2 cellular contexts compared by ENCODE assay signal in the genomic region with DNA sequence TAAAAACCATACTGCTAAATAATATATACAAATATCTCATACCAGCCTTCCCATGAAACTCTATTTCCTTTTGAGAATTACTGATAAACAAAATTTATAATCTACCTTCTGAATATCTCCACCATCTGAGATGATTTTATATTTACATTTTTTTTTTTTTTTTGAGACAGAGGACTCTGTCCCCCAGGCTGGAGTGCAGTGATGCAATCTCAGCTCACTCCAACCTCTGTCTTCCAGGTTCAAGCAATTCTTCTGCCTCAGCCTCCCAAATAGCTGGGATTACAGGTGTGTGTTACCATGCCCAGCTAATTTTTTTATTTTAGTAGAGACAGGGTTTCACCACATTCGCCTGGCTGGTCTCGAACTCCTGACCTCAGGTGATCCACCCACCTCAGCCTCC.
TF ChIP-seq lines count a peak whose summit lies in the region.

No MANE protein-coding gene starts in this region.

TF ChIP-seq in HepG2, 621 proteins besides CTCF, POLR2A, EP300 and RAD21 (continues in another document):
- TF ChIP-seq, protein P1, sequence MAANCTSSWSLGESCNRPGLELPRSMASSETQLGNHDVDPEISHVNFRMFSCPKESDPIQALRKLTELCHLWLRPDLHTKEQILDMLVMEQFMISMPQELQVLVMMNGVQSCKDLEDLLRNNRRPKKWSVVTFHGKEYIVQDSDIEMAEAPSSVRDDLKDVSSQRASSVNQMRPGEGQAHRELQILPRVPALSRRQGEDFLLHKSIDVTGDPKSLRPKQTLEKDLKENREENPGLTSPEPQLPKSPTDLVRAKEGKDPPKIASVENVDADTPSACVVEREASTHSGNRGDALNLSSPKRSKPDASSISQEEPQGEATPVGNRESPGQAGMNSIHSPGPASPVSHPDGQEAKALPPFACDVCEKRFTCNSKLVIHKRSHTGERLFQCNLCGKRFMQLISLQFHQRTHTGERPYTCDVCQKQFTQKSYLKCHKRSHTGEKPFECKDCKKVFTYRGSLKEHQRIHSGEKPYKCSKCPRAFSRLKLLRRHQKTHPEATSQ (CRISPR knock-in tag; IDR thresholded peaks at IDR 0.05; ENCODE audit: borderline replicate concordance): no peak
- TF ChIP-seq ZNF335 (CRISPR knock-in tag; IDR thresholded peaks at IDR 0.05) (no peak), YY1 (IDR thresholded peaks at IDR 0.05; ENCODE audit: insufficient read depth, insufficient replicate concordance, low read depth, low read length) (no peak), ZNF556 (CRISPR knock-in tag; IDR thresholded peaks at IDR 0.05; ENCODE audit: borderline replicate concordance) (no peak), ZSCAN9 (CRISPR knock-in tag; IDR thresholded peaks at IDR 0.05; ENCODE audit: borderline replicate concordance) (no peak), CEBPB (IDR thresholded peaks at IDR 0.05; ENCODE audit: borderline replicate concordance, low read depth, low read length) (0 out of 2 replicates have a peak, but pooled peaks have one; percentile 59), ZNF317 (CRISPR knock-in tag; IDR thresholded peaks at IDR 0.05) (no peak), LCORL (IDR thresholded peaks at IDR 0.05) (no peak), LCORL (CRISPR knock-in tag; IDR thresholded peaks at IDR 0.05) (no peak), RFXAP (CRISPR knock-in tag; IDR thresholded peaks at IDR 0.05; ENCODE audit: borderline replicate concordance) (no peak), POGZ (CRISPR knock-in tag; IDR thresholded peaks at IDR 0.05) (no peak)
- TF ChIP-seq, protein P2, sequence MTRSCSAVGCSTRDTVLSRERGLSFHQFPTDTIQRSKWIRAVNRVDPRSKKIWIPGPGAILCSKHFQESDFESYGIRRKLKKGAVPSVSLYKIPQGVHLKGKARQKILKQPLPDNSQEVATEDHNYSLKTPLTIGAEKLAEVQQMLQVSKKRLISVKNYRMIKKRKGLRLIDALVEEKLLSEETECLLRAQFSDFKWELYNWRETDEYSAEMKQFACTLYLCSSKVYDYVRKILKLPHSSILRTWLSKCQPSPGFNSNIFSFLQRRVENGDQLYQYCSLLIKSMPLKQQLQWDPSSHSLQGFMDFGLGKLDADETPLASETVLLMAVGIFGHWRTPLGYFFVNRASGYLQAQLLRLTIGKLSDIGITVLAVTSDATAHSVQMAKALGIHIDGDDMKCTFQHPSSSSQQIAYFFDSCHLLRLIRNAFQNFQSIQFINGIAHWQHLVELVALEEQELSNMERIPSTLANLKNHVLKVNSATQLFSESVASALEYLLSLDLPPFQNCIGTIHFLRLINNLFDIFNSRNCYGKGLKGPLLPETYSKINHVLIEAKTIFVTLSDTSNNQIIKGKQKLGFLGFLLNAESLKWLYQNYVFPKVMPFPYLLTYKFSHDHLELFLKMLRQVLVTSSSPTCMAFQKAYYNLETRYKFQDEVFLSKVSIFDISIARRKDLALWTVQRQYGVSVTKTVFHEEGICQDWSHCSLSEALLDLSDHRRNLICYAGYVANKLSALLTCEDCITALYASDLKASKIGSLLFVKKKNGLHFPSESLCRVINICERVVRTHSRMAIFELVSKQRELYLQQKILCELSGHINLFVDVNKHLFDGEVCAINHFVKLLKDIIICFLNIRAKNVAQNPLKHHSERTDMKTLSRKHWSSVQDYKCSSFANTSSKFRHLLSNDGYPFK (CRISPR knock-in tag; IDR thresholded peaks at IDR 0.05; ENCODE audit: borderline replicate concordance): no peak
- TF ChIP-seq, protein P3, sequence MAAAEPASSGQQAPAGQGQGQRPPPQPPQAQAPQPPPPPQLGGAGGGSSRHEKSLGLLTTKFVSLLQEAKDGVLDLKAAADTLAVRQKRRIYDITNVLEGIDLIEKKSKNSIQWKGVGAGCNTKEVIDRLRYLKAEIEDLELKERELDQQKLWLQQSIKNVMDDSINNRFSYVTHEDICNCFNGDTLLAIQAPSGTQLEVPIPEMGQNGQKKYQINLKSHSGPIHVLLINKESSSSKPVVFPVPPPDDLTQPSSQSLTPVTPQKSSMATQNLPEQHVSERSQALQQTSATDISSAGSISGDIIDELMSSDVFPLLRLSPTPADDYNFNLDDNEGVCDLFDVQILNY (CRISPR knock-in tag; conservative IDR thresholded peaks at IDR 0.05): no peak
- TF ChIP-seq, protein P4, sequence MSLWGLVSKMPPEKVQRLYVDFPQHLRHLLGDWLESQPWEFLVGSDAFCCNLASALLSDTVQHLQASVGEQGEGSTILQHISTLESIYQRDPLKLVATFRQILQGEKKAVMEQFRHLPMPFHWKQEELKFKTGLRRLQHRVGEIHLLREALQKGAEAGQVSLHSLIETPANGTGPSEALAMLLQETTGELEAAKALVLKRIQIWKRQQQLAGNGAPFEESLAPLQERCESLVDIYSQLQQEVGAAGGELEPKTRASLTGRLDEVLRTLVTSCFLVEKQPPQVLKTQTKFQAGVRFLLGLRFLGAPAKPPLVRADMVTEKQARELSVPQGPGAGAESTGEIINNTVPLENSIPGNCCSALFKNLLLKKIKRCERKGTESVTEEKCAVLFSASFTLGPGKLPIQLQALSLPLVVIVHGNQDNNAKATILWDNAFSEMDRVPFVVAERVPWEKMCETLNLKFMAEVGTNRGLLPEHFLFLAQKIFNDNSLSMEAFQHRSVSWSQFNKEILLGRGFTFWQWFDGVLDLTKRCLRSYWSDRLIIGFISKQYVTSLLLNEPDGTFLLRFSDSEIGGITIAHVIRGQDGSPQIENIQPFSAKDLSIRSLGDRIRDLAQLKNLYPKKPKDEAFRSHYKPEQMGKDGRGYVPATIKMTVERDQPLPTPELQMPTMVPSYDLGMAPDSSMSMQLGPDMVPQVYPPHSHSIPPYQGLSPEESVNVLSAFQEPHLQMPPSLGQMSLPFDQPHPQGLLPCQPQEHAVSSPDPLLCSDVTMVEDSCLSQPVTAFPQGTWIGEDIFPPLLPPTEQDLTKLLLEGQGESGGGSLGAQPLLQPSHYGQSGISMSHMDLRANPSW (CRISPR knock-in tag; IDR thresholded peaks at IDR 0.05; ENCODE audit: borderline replicate concordance): no peak

TF ChIP-seq in liver, 16 proteins besides CTCF, POLR2A, EP300 and RAD21:
- TF ChIP-seq NR2F2 (IDR thresholded peaks at IDR 0.05) (no peak), HNF4A (conservative IDR thresholded peaks at IDR 0.05) (peak; percentile 51 to 61)
TF ChIP-seq in liver: peak in this region for 1.
